Comparison of ENCODE assay signal across 1 cellular context in the genomic region with DNA sequence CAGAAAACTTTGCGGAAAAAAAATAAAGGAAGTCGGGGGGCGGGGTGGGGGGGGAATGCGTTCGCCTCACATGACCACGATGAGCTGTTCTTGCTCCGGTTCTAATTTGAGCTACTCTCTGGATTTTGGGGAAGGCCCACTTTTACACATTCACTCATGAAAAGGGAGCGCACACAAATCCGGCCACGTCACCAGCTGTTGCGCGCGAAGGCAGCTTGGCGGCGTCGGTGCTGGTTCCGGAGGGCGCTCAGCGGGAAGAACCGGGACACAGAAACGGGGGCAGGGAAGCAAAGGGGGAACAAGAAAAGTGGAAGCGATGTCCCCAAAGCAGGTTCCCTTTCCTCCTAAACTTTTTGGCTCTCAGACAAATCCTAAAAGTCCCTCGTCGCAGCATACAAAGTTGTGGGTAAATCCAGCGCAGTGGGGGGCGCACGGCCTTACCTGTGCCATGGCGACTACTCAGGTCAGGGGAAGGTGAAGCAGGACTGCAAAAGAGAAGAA.
TF ChIP-seq lines count a peak whose summit lies in the region.

No MANE protein-coding gene starts in this region.

TF ChIP-seq in HepG2, 621 proteins besides CTCF, POLR2A, EP300 and RAD21 (continued from another document and continues in another):
- TF ChIP-seq, protein P1, sequence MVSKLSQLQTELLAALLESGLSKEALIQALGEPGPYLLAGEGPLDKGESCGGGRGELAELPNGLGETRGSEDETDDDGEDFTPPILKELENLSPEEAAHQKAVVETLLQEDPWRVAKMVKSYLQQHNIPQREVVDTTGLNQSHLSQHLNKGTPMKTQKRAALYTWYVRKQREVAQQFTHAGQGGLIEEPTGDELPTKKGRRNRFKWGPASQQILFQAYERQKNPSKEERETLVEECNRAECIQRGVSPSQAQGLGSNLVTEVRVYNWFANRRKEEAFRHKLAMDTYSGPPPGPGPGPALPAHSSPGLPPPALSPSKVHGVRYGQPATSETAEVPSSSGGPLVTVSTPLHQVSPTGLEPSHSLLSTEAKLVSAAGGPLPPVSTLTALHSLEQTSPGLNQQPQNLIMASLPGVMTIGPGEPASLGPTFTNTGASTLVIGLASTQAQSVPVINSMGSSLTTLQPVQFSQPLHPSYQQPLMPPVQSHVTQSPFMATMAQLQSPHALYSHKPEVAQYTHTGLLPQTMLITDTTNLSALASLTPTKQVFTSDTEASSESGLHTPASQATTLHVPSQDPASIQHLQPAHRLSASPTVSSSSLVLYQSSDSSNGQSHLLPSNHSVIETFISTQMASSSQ (IDR thresholded peaks at IDR 0.05; ENCODE audit: low read depth), result no peak
- TF ChIP-seq, protein P1 (CRISPR knock-in tag; IDR thresholded peaks at IDR 0.05; ENCODE audit: borderline replicate concordance), result 0 out of 2 replicates have a peak, but pooled peaks have one; percentile 40
- TF ChIP-seq SPEN (CRISPR knock-in tag; IDR thresholded peaks at IDR 0.05; ENCODE audit: low read depth) (peak; percentile 8; the same call in 1 of the 2 replicates), DMAP1 (CRISPR knock-in tag; IDR thresholded peaks at IDR 0.05) (peak; percentile 88), DNMT3B (CRISPR knock-in tag; conservative IDR thresholded peaks at IDR 0.05) (0 out of 2 replicates have a peak, but pooled peaks have one; percentile 21), HDAC6 (IDR thresholded peaks at IDR 0.05; ENCODE audit: low read depth, low read length) (no peak), SALL1 (CRISPR knock-in tag; IDR thresholded peaks at IDR 0.05) (peak; percentile 10; the same call in 1 of the 2 replicates), MEIS2 (CRISPR knock-in tag; IDR thresholded peaks at IDR 0.05) (no peak), ZNF280B (CRISPR knock-in tag; IDR thresholded peaks at IDR 0.05; ENCODE audit: borderline replicate concordance) (peak; percentile 51; the same call in 1 of the 2 replicates), THAP11 (CRISPR knock-in tag; IDR thresholded peaks at IDR 0.05) (0 out of 2 replicates have a peak, but pooled peaks have one; percentile 1), ZNF720 (CRISPR knock-in tag; IDR thresholded peaks at IDR 0.05) (no peak), SNAI1 (CRISPR knock-in tag; IDR thresholded peaks at IDR 0.05; ENCODE audit: borderline replicate concordance) (peak; percentile 18; the same call in 1 of the 2 replicates), ZNF678 (CRISPR knock-in tag; IDR thresholded peaks at IDR 0.05) (0 out of 2 replicates have a peak, but pooled peaks have one; percentile 75), ZNF276 (CRISPR knock-in tag; IDR thresholded peaks at IDR 0.05; ENCODE audit: low read depth) (peak; percentile 15; the same call in 1 of the 2 replicates), ZSCAN21 (CRISPR knock-in tag; IDR thresholded peaks at IDR 0.05; ENCODE audit: borderline replicate concordance) (0 out of 2 replicates have a peak, but pooled peaks have one; percentile 6), ZBTB46 (CRISPR knock-in tag; IDR thresholded peaks at IDR 0.05; ENCODE audit: borderline replicate concordance) (0 out of 2 replicates have a peak, but pooled peaks have one; percentile 34), THYN1 (CRISPR knock-in tag; IDR thresholded peaks at IDR 0.05; ENCODE audit: borderline replicate concordance, low read depth) (no peak), HNRNPH1 (optimal IDR thresholded peaks at IDR 0.05; ENCODE audit: low read depth, low read length) (no peak), PITX1 (CRISPR knock-in tag; IDR thresholded peaks at IDR 0.05) (peak; percentile 39; the same call in 1 of the 2 replicates), ZNF160 (CRISPR knock-in tag; IDR thresholded peaks at IDR 0.05) (0 out of 2 replicates have a peak, but pooled peaks have one; percentile 28), PHF8 (CRISPR knock-in tag; IDR thresholded peaks at IDR 0.05) (0 out of 2 replicates have a peak, but pooled peaks have one; percentile 7), MTA1 (CRISPR knock-in tag; IDR thresholded peaks at IDR 0.05; ENCODE audit: borderline replicate concordance) (0 out of 2 replicates have a peak, but pooled peaks have one; percentile 4), KDM5B (CRISPR knock-in tag; IDR thresholded peaks at IDR 0.05; ENCODE audit: borderline replicate concordance) (peak; percentile 40; the same call in 1 of the 2 replicates), ZNF615 (CRISPR knock-in tag; IDR thresholded peaks at IDR 0.05; ENCODE audit: borderline replicate concordance) (peak; percentile 84; the same call in 1 of the 2 replicates), GFI1 (CRISPR knock-in tag; IDR thresholded peaks at IDR 0.05; ENCODE audit: borderline replicate concordance) (0 out of 2 replicates have a peak, but pooled peaks have one; percentile 26), YEATS4 (CRISPR knock-in tag; IDR thresholded peaks at IDR 0.05; ENCODE audit: borderline replicate concordance) (peak; percentile 45; the same call in 1 of the 2 replicates)
- TF ChIP-seq, protein P2, sequence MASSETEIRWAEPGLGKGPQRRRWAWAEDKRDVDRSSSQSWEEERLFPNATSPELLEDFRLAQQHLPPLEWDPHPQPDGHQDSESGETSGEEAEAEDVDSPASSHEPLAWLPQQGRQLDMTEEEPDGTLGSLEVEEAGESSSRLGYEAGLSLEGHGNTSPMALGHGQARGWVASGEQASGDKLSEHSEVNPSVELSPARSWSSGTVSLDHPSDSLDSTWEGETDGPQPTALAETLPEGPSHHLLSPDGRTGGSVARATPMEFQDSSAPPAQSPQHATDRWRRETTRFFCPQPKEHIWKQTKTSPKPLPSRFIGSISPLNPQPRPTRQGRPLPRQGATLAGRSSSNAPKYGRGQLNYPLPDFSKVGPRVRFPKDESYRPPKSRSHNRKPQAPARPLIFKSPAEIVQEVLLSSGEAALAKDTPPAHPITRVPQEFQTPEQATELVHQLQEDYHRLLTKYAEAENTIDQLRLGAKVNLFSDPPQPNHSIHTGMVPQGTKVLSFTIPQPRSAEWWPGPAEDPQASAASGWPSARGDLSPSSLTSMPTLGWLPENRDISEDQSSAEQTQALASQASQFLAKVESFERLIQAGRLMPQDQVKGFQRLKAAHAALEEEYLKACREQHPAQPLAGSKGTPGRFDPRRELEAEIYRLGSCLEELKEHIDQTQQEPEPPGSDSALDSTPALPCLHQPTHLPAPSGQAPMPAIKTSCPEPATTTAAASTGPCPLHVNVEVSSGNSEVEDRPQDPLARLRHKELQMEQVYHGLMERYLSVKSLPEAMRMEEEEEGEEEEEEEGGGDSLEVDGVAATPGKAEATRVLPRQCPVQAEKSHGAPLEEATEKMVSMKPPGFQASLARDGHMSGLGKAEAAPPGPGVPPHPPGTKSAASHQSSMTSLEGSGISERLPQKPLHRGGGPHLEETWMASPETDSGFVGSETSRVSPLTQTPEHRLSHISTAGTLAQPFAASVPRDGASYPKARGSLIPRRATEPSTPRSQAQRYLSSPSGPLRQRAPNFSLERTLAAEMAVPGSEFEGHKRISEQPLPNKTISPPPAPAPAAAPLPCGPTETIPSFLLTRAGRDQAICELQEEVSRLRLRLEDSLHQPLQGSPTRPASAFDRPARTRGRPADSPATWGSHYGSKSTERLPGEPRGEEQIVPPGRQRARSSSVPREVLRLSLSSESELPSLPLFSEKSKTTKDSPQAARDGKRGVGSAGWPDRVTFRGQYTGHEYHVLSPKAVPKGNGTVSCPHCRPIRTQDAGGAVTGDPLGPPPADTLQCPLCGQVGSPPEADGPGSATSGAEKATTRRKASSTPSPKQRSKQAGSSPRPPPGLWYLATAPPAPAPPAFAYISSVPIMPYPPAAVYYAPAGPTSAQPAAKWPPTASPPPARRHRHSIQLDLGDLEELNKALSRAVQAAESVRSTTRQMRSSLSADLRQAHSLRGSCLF (CRISPR knock-in tag; IDR thresholded peaks at IDR 0.05; ENCODE audit: borderline replicate concordance), result no peak
- TF ChIP-seq, protein P3, sequence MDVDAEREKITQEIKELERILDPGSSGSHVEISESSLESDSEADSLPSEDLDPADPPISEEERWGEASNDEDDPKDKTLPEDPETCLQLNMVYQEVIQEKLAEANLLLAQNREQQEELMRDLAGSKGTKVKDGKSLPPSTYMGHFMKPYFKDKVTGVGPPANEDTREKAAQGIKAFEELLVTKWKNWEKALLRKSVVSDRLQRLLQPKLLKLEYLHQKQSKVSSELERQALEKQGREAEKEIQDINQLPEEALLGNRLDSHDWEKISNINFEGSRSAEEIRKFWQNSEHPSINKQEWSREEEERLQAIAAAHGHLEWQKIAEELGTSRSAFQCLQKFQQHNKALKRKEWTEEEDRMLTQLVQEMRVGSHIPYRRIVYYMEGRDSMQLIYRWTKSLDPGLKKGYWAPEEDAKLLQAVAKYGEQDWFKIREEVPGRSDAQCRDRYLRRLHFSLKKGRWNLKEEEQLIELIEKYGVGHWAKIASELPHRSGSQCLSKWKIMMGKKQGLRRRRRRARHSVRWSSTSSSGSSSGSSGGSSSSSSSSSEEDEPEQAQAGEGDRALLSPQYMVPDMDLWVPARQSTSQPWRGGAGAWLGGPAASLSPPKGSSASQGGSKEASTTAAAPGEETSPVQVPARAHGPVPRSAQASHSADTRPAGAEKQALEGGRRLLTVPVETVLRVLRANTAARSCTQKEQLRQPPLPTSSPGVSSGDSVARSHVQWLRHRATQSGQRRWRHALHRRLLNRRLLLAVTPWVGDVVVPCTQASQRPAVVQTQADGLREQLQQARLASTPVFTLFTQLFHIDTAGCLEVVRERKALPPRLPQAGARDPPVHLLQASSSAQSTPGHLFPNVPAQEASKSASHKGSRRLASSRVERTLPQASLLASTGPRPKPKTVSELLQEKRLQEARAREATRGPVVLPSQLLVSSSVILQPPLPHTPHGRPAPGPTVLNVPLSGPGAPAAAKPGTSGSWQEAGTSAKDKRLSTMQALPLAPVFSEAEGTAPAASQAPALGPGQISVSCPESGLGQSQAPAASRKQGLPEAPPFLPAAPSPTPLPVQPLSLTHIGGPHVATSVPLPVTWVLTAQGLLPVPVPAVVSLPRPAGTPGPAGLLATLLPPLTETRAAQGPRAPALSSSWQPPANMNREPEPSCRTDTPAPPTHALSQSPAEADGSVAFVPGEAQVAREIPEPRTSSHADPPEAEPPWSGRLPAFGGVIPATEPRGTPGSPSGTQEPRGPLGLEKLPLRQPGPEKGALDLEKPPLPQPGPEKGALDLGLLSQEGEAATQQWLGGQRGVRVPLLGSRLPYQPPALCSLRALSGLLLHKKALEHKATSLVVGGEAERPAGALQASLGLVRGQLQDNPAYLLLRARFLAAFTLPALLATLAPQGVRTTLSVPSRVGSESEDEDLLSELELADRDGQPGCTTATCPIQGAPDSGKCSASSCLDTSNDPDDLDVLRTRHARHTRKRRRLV (CRISPR knock-in tag; IDR thresholded peaks at IDR 0.05), result 0 out of 2 replicates have a peak, but pooled peaks have one; percentile 21
- TF ChIP-seq, protein P4, sequence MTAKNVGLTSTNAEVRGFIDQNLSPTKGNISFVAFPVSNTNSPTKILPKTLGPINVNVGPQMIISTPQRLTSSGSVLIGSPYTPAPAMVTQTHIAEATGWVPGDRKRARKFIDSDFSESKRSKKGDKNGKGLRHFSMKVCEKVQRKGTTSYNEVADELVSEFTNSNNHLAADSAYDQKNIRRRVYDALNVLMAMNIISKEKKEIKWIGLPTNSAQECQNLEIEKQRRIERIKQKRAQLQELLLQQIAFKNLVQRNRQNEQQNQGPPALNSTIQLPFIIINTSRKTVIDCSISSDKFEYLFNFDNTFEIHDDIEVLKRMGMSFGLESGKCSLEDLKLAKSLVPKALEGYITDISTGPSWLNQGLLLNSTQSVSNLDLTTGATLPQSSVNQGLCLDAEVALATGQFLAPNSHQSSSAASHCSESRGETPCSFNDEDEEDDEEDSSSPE (CRISPR knock-in tag; IDR thresholded peaks at IDR 0.05), result peak; percentile 39; the same call in 1 of the 2 replicates
